Comparison of ENCODE assay signal across 24 cellular contexts in the genomic region with DNA sequence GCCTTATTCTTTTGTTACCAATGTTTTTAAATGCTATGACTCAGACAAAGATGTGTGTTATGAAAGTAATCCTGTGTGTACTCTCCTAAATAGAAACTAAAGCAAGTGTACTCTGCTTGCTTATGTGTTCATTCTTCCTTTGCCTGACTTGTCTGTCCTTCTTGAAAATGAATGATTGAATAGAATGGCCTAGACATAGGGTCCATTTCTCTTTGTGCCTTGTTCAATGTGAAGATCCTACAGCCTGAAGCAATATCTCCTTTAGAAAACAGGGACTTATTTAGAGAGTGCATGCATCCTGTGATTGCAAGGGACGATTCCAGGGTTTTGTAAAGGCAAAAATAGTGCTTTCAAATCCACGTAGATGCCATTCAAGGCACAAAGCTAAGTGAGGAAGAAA.
A peak's percentile ranks its signal among the peaks of the same experiment; 100 is the strongest.
DNase-seq lines count a peak whose midpoint lies in the region; ATAC-seq, FAIRE-seq and TF ChIP-seq lines count a peak whose summit lies in the region.
"Had no signal": no experiment of that assay in that cellular context is flagged by ENCODE, and none has a peak within 500 bp of the region (broad histone marks: within the 10 kb centered on the region; RNA-seq: fewer than 3 reads in every experiment).

No MANE protein-coding gene starts in this region.

- no peak overlapping the region for H3K9ac ChIP-seq in GM12878 (ENCODE audit: control insufficient read depth, insufficient read depth, low read length)
- H3K9ac ChIP-seq: BLaER1 had no signal

- DNase-seq in DMS53 (lab: John Stamatoyannopoulos, UW) (peak; percentile 39), DMS53 treated with DMSO at 0.1 percent for 48 hours (lab: John Stamatoyannopoulos, UW; ENCODE audit: unreplicated experiment) (no peak), GM12878 (ENCODE audit: low read depth, low spot score) (no peak), foreskin melanocyte (peak; percentile 72), superior temporal gyrus (ENCODE audit: extremely low spot score) (peak; percentile 35), NCI-H510A (lab: John Stamatoyannopoulos, UW) (no peak), SKM-1 (lab: John Stamatoyannopoulos, UW; ENCODE audit: unreplicated experiment) (no peak)
- DNase-seq: AML-193; CD8-positive, alpha-beta T cell; COR-L47; DMS 273 treated with DMSO at 0.1 percent for 48 hours; DMS79; GDM1; HFFc6; KBM-7 had no signal

- CTCF ChIA-PET in GM12878 (lab: Yijun Ruan, JAX) = interaction anchor here (1.1 to 3.7 kb wide), 4 partner anchors 8 to 797 kb away, joined by 3 to 38 read pairs (median 4); no protein-coding TSS in a partner anchor

- TF ChIP-seq RAD21 in GM12878 (IDR thresholded peaks at IDR 0.05; ENCODE audit: insufficient read depth, low read depth, low read length) = no peak

- H3K4me2 ChIP-seq in GM12878 (ENCODE audit: control insufficient read depth, insufficient read depth) = no peak overlapping the region
- H3K4me2 ChIP-seq: A549, BLaER1, GM23338 had no signal

- FAIRE-seq in GM12878 (lab: Jason Lieb, UNC) = no peak
- FAIRE-seq: A549, GM19239, H54, HepG2 had no signal

- no peaks in the 10 kb centered on the region for H3K79me2 ChIP-seq in GM12878 (ENCODE audit: control insufficient read depth, insufficient read depth, low read length)

- H3K9me3 ChIP-seq in GM12878 (replicated peaks; ENCODE audit: control insufficient read depth, insufficient read depth, low read length) = 0 out of 3 replicates have a peak, but pooled peaks cover 3% of the 10 kb centered on the region
- H3K9me3 ChIP-seq: A549, BLaER1 had no signal

- TF ChIP-seq POLR2A in GM12878 (IDR thresholded peaks at IDR 0.05; ENCODE audit: low read depth, low read length) = no peak

- in situ Hi-C loops in GM12878 (cut with MboI) = loop anchor here (5.0 to 25.0 kb wide), 2 partner anchors 799 to 1399 kb away; partner anchors contain the start of gene PPA2

- H4K20me1 ChIP-seq in GM12878 (ENCODE audit: control insufficient read depth, insufficient read depth) = no peaks in the 10 kb centered on the region
- H4K20me1 ChIP-seq: BLaER1 had no signal

- no peak for ATAC-seq in GM12878
- no peak for ATAC-seq in GM19324 (IDR thresholded peaks at IDR 0.05; ENCODE audit: low FRiP score, unreplicated experiment)
- ATAC-seq: A549; CD8-positive, alpha-beta T cell; GM23338; HCT116; HepG2 had no signal

- no peaks in the 10 kb centered on the region for H3K36me3 ChIP-seq in GM12878 (ENCODE audit: control insufficient read depth in 2 of 2, insufficient read depth in 2 of 2, low read length in 1 of 2)
- H3K36me3 ChIP-seq: BLaER1 had no signal

- SMC1A ChIA-PET in GM12878 (lab: Charles Lee; ENCODE audit: uncharacterized antibody, unreplicated experiment) = interaction anchor here (1.1 to 1.6 kb wide), 2 partner anchors 10 to 797 kb away, joined by 3 read pairs; no protein-coding TSS in a partner anchor

- no peak overlapping the region for H3K4me3 ChIP-seq in GM12878
- H3K4me3 ChIP-seq: A549, BLaER1, GM23338 had no signal

- intact Hi-C loops in GM12878 (cut with micrococcal nuclease; ENCODE audit: unreplicated experiment) = loop anchor here (10.0 kb wide), 4 partner anchors 901 to 1411 kb away; partner anchors contain the start of genes PPA2 and TET2

- no peak for TF ChIP-seq EP300 in GM12878 (IDR thresholded peaks at IDR 0.05; ENCODE audit: borderline replicate concordance in 1 of 2, control insufficient read depth in 1 of 2, low read depth in 2 of 2, low read length in 2 of 2)

- H3K4me1 ChIP-seq in GM12878 (ENCODE audit: control insufficient read depth, insufficient read depth, low read length) = no peaks in the 10 kb centered on the region
- H3K4me1 ChIP-seq: A549, BLaER1 had no signal

- no peak for TF ChIP-seq CTCF in GM12878 (IDR thresholded peaks at IDR 0.05 in 2 of 3, conservative IDR thresholded peaks at IDR 0.05 in 1 of 3; ENCODE audit: control insufficient read depth in 2 of 3, extremely low read depth in 1 of 3, insufficient read depth in 1 of 3, low read depth in 3 of 3, low read length in 3 of 3)

- no TSS peak for BruUV-seq in GM12878 (replicated peaks; lab: Mats Ljungman, UMichigan)

- RAD21 ChIA-PET in GM12878 (lab: Charles Lee; ENCODE audit: unreplicated experiment) = no interaction called here

- POLR2A ChIA-PET in GM12878 (lab: Charles Lee) = no interaction called here

- 18% methylated on average over 2 of the region's 2 CpGs for WGBS in GM12878 (ENCODE audit: insufficient coverage, insufficient replicate concordance, low lambda C conversion rate, missing lambda C conversion rate)

- peak overlapping the region; percentile 33 for H2AFZ ChIP-seq in GM12878 (ENCODE audit: control insufficient read depth, low read depth, low read length)
- H2AFZ ChIP-seq: GM23338 had no signal

- H3K27ac ChIP-seq in GM12878 (ENCODE audit: control insufficient read depth, insufficient read depth) = no peak overlapping the region
- H3K27ac ChIP-seq: 22Rv1, A549, BLaER1 had no signal

- H3K27me3 ChIP-seq in GM12878 (replicated peaks in 1 of 2; ENCODE audit: control insufficient read depth in 2 of 2, insufficient read depth in 2 of 2, low read length in 1 of 2) = no peaks in the 10 kb centered on the region
- H3K27me3 ChIP-seq: BLaER1 had no signal

TF ChIP-seq in GM12878, 131 proteins besides CTCF, POLR2A, EP300 and RAD21 (continues in another document):
- TF ChIP-seq TBL1XR1 (IDR thresholded peaks at IDR 0.05; ENCODE audit: low read depth, low read length) (no peak), EED (IDR thresholded peaks at IDR 0.05; ENCODE audit: low read depth) (no peak), NR2F1 (conservative IDR thresholded peaks at IDR 0.05) (no peak), BCLAF1 (IDR thresholded peaks at IDR 0.05) (no peak), EGR1 (IDR thresholded peaks at IDR 0.05; ENCODE audit: borderline replicate concordance in 1 of 2, low read depth in 2 of 2, low read length in 2 of 2) (no peak), GABPA (IDR thresholded peaks at IDR 0.05; ENCODE audit: low read depth) (no peak), KLF5 (IDR thresholded peaks at IDR 0.05; ENCODE audit: partially characterized antibody) (no peak), NFYA (IDR thresholded peaks at IDR 0.05; ENCODE audit: borderline replicate concordance, low read depth, low read length) (no peak)
- TF ChIP-seq, protein P1, sequence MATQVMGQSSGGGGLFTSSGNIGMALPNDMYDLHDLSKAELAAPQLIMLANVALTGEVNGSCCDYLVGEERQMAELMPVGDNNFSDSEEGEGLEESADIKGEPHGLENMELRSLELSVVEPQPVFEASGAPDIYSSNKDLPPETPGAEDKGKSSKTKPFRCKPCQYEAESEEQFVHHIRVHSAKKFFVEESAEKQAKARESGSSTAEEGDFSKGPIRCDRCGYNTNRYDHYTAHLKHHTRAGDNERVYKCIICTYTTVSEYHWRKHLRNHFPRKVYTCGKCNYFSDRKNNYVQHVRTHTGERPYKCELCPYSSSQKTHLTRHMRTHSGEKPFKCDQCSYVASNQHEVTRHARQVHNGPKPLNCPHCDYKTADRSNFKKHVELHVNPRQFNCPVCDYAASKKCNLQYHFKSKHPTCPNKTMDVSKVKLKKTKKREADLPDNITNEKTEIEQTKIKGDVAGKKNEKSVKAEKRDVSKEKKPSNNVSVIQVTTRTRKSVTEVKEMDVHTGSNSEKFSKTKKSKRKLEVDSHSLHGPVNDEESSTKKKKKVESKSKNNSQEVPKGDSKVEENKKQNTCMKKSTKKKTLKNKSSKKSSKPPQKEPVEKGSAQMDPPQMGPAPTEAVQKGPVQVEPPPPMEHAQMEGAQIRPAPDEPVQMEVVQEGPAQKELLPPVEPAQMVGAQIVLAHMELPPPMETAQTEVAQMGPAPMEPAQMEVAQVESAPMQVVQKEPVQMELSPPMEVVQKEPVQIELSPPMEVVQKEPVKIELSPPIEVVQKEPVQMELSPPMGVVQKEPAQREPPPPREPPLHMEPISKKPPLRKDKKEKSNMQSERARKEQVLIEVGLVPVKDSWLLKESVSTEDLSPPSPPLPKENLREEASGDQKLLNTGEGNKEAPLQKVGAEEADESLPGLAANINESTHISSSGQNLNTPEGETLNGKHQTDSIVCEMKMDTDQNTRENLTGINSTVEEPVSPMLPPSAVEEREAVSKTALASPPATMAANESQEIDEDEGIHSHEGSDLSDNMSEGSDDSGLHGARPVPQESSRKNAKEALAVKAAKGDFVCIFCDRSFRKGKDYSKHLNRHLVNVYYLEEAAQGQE (IDR thresholded peaks at IDR 0.05; ENCODE audit: low read depth, low read length) = no peak
- TF ChIP-seq, protein P2, sequence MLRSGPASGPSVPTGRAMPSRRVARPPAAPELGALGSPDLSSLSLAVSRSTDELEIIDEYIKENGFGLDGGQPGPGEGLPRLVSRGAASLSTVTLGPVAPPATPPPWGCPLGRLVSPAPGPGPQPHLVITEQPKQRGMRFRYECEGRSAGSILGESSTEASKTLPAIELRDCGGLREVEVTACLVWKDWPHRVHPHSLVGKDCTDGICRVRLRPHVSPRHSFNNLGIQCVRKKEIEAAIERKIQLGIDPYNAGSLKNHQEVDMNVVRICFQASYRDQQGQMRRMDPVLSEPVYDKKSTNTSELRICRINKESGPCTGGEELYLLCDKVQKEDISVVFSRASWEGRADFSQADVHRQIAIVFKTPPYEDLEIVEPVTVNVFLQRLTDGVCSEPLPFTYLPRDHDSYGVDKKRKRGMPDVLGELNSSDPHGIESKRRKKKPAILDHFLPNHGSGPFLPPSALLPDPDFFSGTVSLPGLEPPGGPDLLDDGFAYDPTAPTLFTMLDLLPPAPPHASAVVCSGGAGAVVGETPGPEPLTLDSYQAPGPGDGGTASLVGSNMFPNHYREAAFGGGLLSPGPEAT (IDR thresholded peaks at IDR 0.05; ENCODE audit: low read depth) = no peak

Comparison
In these comparisons a context has a peak if more than half of its experiments do, and no peak if none do; other contexts are left out.
1. DNase-seq: peak in DMS53 (single experiment), foreskin melanocyte (single experiment) and superior temporal gyrus (single experiment); none in DMS53 treated with DMSO at 0.1 percent for 48 hours (single experiment), GM12878 (single experiment), NCI-H510A (single experiment) and SKM-1 (single experiment).